1 cellular context compared by ENCODE assay signal in genomic region chr5:142654578-142655042, GRCh38.
TF ChIP-seq lines count a peak whose summit lies in the region.

No MANE protein-coding gene starts in this region.

TF ChIP-seq in GM23338, 12 proteins besides CTCF, POLR2A, EP300 and RAD21 (continued from another document):
- TF ChIP-seq ZNF462 (CRISPR knock-in tag; IDR thresholded peaks at IDR 0.05) (no peak), NANOG (IDR thresholded peaks at IDR 0.05; ENCODE audit: borderline replicate concordance) (no peak), JUNB (IDR thresholded peaks at IDR 0.05; ENCODE audit: unreplicated experiment) (no peak), ETS1 (IDR thresholded peaks at IDR 0.05) (no peak), REST (IDR thresholded peaks at IDR 0.05; ENCODE audit: unreplicated experiment) (no peak), EZH2 (IDR thresholded peaks at IDR 0.05; ENCODE audit: low read depth, unreplicated experiment) (no peak), EZH2phosphoT487 (IDR thresholded peaks at IDR 0.05; ENCODE audit: unreplicated experiment) (no peak), CREB1 (CRISPR knock-in tag; IDR thresholded peaks at IDR 0.05; ENCODE audit: low read depth) (no peak)
TF ChIP-seq in GM23338: peak in this region for 0.
